In the genomic region with DNA sequence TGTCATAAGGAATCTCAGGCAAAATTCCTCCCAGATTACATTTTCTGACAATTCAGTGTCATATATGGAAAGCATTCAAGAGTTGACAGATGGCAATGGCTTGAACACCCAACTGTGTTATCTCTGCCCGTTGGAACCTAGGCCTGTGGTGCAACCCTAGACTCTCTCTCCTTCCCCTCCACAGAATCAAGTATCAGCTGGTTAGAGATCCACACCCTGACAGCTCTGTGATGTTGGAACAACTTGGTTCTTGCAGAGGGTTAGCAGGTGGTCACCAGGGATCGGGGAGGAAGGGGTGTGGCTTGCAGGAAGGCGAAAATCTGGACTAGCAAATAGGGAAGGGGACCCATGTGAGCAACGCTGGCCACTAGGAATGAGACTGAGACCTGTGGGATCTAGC, we compare ENCODE assay signal across 2 cellular contexts.
TF ChIP-seq lines count a peak whose summit lies in the region.

No MANE protein-coding gene starts in this region.

TF ChIP-seq in HCT116, 20 proteins besides CTCF, POLR2A, EP300 and RAD21:
- TF ChIP-seq CBX3 (IDR thresholded peaks at IDR 0.05; ENCODE audit: low read depth) (no peak), EZH2 (IDR thresholded peaks at IDR 0.05) (no peak), YY1 (IDR thresholded peaks at IDR 0.05; ENCODE audit: extremely low read depth, insufficient replicate concordance, low read depth, low read length) (no peak), TCF7L2 (IDR thresholded peaks at IDR 0.05; ENCODE audit: borderline replicate concordance, extremely low read depth, insufficient read depth, insufficient read length) (no peak), JUND (IDR thresholded peaks at IDR 0.05) (peak; percentile 25; the same call in 1 of the 2 replicates), ZFX (IDR thresholded peaks at IDR 0.05) (no peak), ZNF274 (IDR thresholded peaks at IDR 0.05; ENCODE audit: low read depth, low read length) (no peak), ZBTB33 (IDR thresholded peaks at IDR 0.05; ENCODE audit: extremely low read depth, insufficient replicate concordance, low read length) (no peak)
- TF ChIP-seq, protein P1, sequence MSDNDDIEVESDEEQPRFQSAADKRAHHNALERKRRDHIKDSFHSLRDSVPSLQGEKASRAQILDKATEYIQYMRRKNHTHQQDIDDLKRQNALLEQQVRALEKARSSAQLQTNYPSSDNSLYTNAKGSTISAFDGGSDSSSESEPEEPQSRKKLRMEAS (IDR thresholded peaks at IDR 0.05): no peak

TF ChIP-seq in K562, 482 proteins besides CTCF, POLR2A, EP300 and RAD21:
- TF ChIP-seq SUPT5H (IDR thresholded peaks at IDR 0.05) (peak; percentile 32; the same call in 1 of the 2 replicates), POLR2B (IDR thresholded peaks at IDR 0.05; ENCODE audit: low read depth, partially characterized antibody) (peak; percentile 34), SRSF7 (optimal IDR thresholded peaks at IDR 0.05; ENCODE audit: low read depth, low read length) (no peak), SMAD4 (CRISPR knock-in tag; conservative IDR thresholded peaks at IDR 0.05) (no peak), KLF16 (IDR thresholded peaks at IDR 0.05) (no peak), POLR2AphosphoS2 (IDR thresholded peaks at IDR 0.05; ENCODE audit: low read length) (0 out of 2 replicates have a peak, but pooled peaks have one; percentile 51), ADNP (tag; IDR thresholded peaks at IDR 0.05) (no peak), ATF7 (IDR thresholded peaks at IDR 0.05) (0 out of 2 replicates have a peak, but pooled peaks have one; percentile 18), ZHX1 (conservative IDR thresholded peaks at IDR 0.05; ENCODE audit: low read length) (no peak)
- TF ChIP-seq, protein P2, sequence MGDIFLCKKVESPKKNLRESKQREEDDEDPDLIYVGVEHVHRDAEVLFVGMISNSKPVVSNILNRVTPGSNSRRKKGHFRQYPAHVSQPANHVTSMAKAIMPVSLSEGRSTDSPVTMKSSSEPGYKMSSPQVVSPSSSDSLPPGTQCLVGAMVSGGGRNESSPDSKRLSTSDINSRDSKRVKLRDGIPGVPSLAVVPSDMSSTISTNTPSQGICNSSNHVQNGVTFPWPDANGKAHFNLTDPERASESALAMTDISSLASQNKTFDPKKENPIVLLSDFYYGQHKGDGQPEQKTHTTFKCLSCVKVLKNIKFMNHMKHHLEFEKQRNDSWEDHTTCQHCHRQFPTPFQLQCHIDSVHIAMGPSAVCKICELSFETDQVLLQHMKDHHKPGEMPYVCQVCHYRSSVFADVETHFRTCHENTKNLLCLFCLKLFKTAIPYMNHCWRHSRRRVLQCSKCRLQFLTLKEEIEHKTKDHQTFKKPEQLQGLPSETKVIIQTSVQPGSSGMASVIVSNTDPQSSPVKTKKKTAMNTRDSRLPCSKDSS (IDR thresholded peaks at IDR 0.05; ENCODE audit: low read depth, partially characterized antibody): no peak
TF ChIP-seq in K562: peak in this region for 4.
